In the genomic region with DNA sequence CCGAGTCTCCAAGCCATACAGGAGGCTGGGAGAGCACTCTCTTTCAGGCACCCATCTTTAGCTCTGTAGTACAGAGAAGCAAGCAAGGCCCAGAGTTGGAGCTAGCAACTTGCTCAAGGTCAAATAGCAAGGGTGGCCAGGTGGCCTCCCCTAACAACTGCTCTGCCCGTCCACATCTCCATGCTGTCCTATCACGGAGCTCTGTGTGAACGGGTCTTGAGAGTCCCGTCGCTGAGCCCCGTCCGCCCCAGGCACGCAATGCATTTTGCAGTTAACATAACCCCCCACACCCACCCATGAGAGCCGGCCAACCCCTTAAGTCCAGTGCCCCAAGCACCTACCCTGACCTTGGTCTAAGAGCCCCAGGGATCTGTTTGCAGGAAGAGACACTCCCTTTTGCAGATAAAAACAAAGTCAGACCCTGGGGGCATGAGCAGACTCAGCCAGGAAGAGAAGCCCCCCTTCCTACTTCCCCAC, we compare ENCODE assay signal across 8 cellular contexts. TPM values are rescaled to one million over a fixed set of nuclear protein-coding genes. Genes with fewer than 3 reads are reported as not detected.
DNase-seq lines count a peak whose midpoint lies in the region; ATAC-seq and TF ChIP-seq lines count a peak whose summit lies in the region.

No MANE protein-coding gene starts in this region.

- in situ Hi-C loops in SK-MEL-5 (cut with HindIII; ENCODE audit: low pct_unique_long_range_greater_than_20kb, low sequenced_read_pairs) = no loop called here
- in situ Hi-C loops in GM13976 (cut with MboI; ENCODE audit: low sequenced_read_pairs, unreplicated experiment) = no loop called here

- H3K27me3 ChIP-seq in esophagus squamous epithelium (no peaks in the 10 kb centered on the region), prostate gland (replicated peaks; ENCODE audit: insufficient read depth) (no peaks in the 10 kb centered on the region)

- intact Hi-C loops in esophagus squamous epithelium (cut with DNase I) (loop anchor here (10.0 kb wide), 1 partner anchor 121 kb away; a partner anchor contains a TSS), prostate gland (cut with DNase I) (loop anchor here (2.0 to 5.0 kb wide), 2 partner anchors 87 to 118 kb away; a partner anchor contains a TSS)

- peaks cover 54 to 81% (median 55%) of the 10 kb centered on the region in 3 donors for H3K4me1 ChIP-seq in esophagus squamous epithelium
- peaks cover 14% of the 10 kb centered on the region for H3K4me1 ChIP-seq in prostate gland (replicated peaks)

- TF ChIP-seq CTCF in esophagus squamous epithelium (IDR thresholded peaks at IDR 0.05) (no peak), prostate gland (IDR thresholded peaks at IDR 0.05) (no peak), GM13976 (IDR thresholded peaks at IDR 0.05; ENCODE audit: borderline replicate concordance, control extremely low read depth, extremely low read depth, insufficient read depth, missing control alignments) (no peak)

- ATAC-seq in HG03469 (IDR thresholded peaks at IDR 0.05; ENCODE audit: unreplicated experiment) = no peak

- no peak for TF ChIP-seq POLR2A in esophagus squamous epithelium (IDR thresholded peaks at IDR 0.05)
- TF ChIP-seq POLR2A in prostate gland (IDR thresholded peaks at IDR 0.05) = no peak

- H3K9me3 ChIP-seq in esophagus squamous epithelium = no peaks in the 10 kb centered on the region
- no peaks in the 10 kb centered on the region for H3K9me3 ChIP-seq in prostate gland

- DNase-seq in DMS 273 (lab: John Stamatoyannopoulos, UW; ENCODE audit: unreplicated experiment) = peak; percentile 60
- DNase-seq in DMS 273 treated with DMSO at 0.1 percent for 48 hours (lab: John Stamatoyannopoulos, UW) = no peak
- peak; percentile 13 for DNase-seq in SK-MEL-5 (ENCODE audit: low read depth, low spot score)
- DNase-seq in esophagus squamous epithelium (lab: John Stamatoyannopoulos, UW) = no peak
- DNase-seq in prostate gland (ENCODE audit: low spot score) = no peak
- no peak for DNase-seq in GM13976 (ENCODE audit: low spot score)
- DNase-seq in NCI-H2171 (lab: John Stamatoyannopoulos, UW) = no peak

- H3K27ac ChIP-seq in esophagus squamous epithelium (peak overlapping the region; percentile 96 to 100 (median 99)), prostate gland (peak overlapping the region; percentile 98)

- H3K36me3 ChIP-seq in esophagus squamous epithelium (peaks cover 8 to 18% (median 13%) of the 10 kb centered on the region in 3 donors), prostate gland (peaks cover 0 to 11% of the 10 kb centered on the region in 2 donors)

- WGBS in esophagus squamous epithelium, 2 donors = 3% methylated on average over 8 of the region's 10 CpGs; no CpG with 5 or more reads in 1 of the 2 donors
- WGBS in prostate gland = 6% methylated on average over 10 of the region's 10 CpGs

- H3K4me3 ChIP-seq in esophagus squamous epithelium = peak overlapping the region; percentile 78 to 97 (median 84)
- peak overlapping the region; percentile 92 to 95 for H3K4me3 ChIP-seq in prostate gland

RNA-seq across cellular contexts. Expression of a gene that starts 1.5 kb away (rescaled TPM):
- 7.7 and 7.8 TPM in 2 replicates for total RNA-seq in SK-MEL-5 (2014; rRNA removed; shearing (Covaris generic))
- 33.0 and 42.7 TPM in 2 replicates for polyA plus RNA-seq in SK-MEL-5 (2015; cell fraction: cytosol; rRNA removed)
- polyA plus RNA-seq in SK-MEL-5 (2015; cell fraction: nucleus; rRNA removed) = 115 and 140 TPM in 2 replicates
- 10 to 100 TPM in 3 of 4 donors, 1 to 10 TPM in 1; 8.8 to 23.1 (median 15.5) TPM for total RNA-seq in esophagus squamous epithelium
- total RNA-seq in prostate gland = 10 to 100 TPM; 26.4 to 43.3 TPM

RNA-seq across cellular contexts. Expression of a gene that starts 13.4 kb away (rescaled TPM):
- not detected in 2 replicates for total RNA-seq in SK-MEL-5 (2014; rRNA removed; shearing (Covaris generic))
- polyA plus RNA-seq in SK-MEL-5 (2015; cell fraction: cytosol; rRNA removed) = 0.02 TPM in 1 of 2 replicates, not detected in the other
- not detected in 2 replicates for polyA plus RNA-seq in SK-MEL-5 (2015; cell fraction: nucleus; rRNA removed)
- under 1 TPM in 1 of 4 donors, not detected in 3; under 0.01 TPM for total RNA-seq in esophagus squamous epithelium
- total RNA-seq in prostate gland = 1 to 10 TPM in 1 of 2 donors, not detected in 1; 1.1 TPM

Comparison
In these comparisons a context has a peak if more than half of its experiments do, and no peak if none do; other contexts are left out.
1. DNase-seq: peak in DMS 273 (single experiment) and SK-MEL-5 (single experiment); none in DMS 273 treated with DMSO at 0.1 percent for 48 hours (single experiment), esophagus squamous epithelium (single experiment), prostate gland (single experiment), GM13976 (single experiment) and NCI-H2171 (single experiment).